Comparison of ENCODE assay signal across 8 cellular contexts in genomic region chr9:85425153-85425611, GRCh38.
DNase-seq lines count a peak whose midpoint lies in the region; ATAC-seq lines count a peak whose summit lies in the region.

No MANE protein-coding gene starts in this region.

- peaks cover 5% of the 10 kb centered on the region for H3K4me1 Mint-ChIP-seq in activated T-helper 2 cell treated with anti-CD3 and anti-CD28 coated beads, Interferon-gamma antibody, Interleukin-2, Interleukin-4, amounts not matched to agents 10 μg/mL and 5 μg/mL and 100 μg/mL, durations not matched to agents 14 hours and 24 hours and 36 hours (ENCODE audit: low read depth)

- H3K36me3 Mint-ChIP-seq in activated T-helper 2 cell treated with anti-CD3 and anti-CD28 coated beads, Interferon-gamma antibody, Interleukin-2, Interleukin-4, amounts not matched to agents 10 μg/mL and 5 μg/mL and 100 μg/mL, durations not matched to agents 14 hours and 24 hours and 36 hours (ENCODE audit: low read depth): no peaks in the 10 kb centered on the region

- intact Hi-C loops in activated T-helper 2 cell treated with anti-CD3 and anti-CD28 coated beads, Interferon-gamma antibody, Interleukin-2, Interleukin-4, amounts not matched to agents 10 μg/mL and 5 μg/mL and 100 μg/mL, durations not matched to agents 14 hours and 24 hours and 36 hours (cut with micrococcal nuclease): loop anchor here (10.0 kb wide), 2 partner anchors 180 to 1030 kb away; no protein-coding TSS in a partner anchor
- intact Hi-C loops in left cardiac atrium (cut with DNase I): no loop called here

- no peaks in the 10 kb centered on the region for H3K9me3 Mint-ChIP-seq in activated T-helper 2 cell treated with anti-CD3 and anti-CD28 coated beads, Interferon-gamma antibody, Interleukin-2, Interleukin-4, amounts not matched to agents 10 μg/mL and 5 μg/mL and 100 μg/mL, durations not matched to agents 14 hours and 24 hours and 36 hours

- DNase-seq in activated CD4-positive, CD25-positive, alpha-beta regulatory T cell treated with anti-CD3 and anti-CD28 coated beads, Interleukin-2, amount 50 U/mL, for 72 hours: peak; percentile 43
- DNase-seq in NCI-H2227 (lab: John Stamatoyannopoulos, UW; ENCODE audit: unreplicated experiment): peak; percentile 60
- DNase-seq in activated T-helper 2 cell treated with anti-CD3 and anti-CD28 coated beads, Interferon-gamma antibody, Interleukin-2, Interleukin-4, amounts not matched to agents 10 μg/mL and 5 μg/mL and 100 μg/mL, durations not matched to agents 14 hours and 24 hours and 36 hours (ENCODE audit: low spot score): peak; percentile 43
- peak; percentile 57 for DNase-seq in left cardiac atrium
- peak; percentile 65 for DNase-seq in retina
- no peak for DNase-seq in DMS114 treated with DMSO at 0.1 percent for 48 hours (lab: John Stamatoyannopoulos, UW; ENCODE audit: unreplicated experiment)

- H3K27me3 Mint-ChIP-seq in activated T-helper 2 cell treated with anti-CD3 and anti-CD28 coated beads, Interferon-gamma antibody, Interleukin-2, Interleukin-4, amounts not matched to agents 10 μg/mL and 5 μg/mL and 100 μg/mL, durations not matched to agents 14 hours and 24 hours and 36 hours (ENCODE audit: low read depth): peaks cover 7% of the 10 kb centered on the region

- H3K27ac Mint-ChIP-seq in activated T-helper 2 cell treated with anti-CD3 and anti-CD28 coated beads, Interferon-gamma antibody, Interleukin-2, Interleukin-4, amounts not matched to agents 10 μg/mL and 5 μg/mL and 100 μg/mL, durations not matched to agents 14 hours and 24 hours and 36 hours: no peak overlapping the region

- no peak overlapping the region for H3K4me3 Mint-ChIP-seq in activated T-helper 2 cell treated with anti-CD3 and anti-CD28 coated beads, Interferon-gamma antibody, Interleukin-2, Interleukin-4, amounts not matched to agents 10 μg/mL and 5 μg/mL and 100 μg/mL, durations not matched to agents 14 hours and 24 hours and 36 hours (ENCODE audit: low read depth)

- ATAC-seq in activated CD4-positive, CD25-positive, alpha-beta regulatory T cell treated with anti-CD3 and anti-CD28 coated beads, Interleukin-2, amount 50 U/mL, for 24 hours: no peak
- peak; percentile 81 for ATAC-seq in HG02798 (IDR thresholded peaks at IDR 0.05; ENCODE audit: poor library complexity, unreplicated experiment)
- peak; percentile 32 to 47 for ATAC-seq in left cardiac atrium

Comparison
In these comparisons a context has a peak if more than half of its experiments do, and no peak if none do; other contexts are left out.
1. ATAC-seq: peak in HG02798 (single experiment) and left cardiac atrium (2 of 2); none in activated CD4-positive, CD25-positive, alpha-beta regulatory T cell treated with anti-CD3 and anti-CD28 coated beads, Interleukin-2, amount 50 U/mL, for 24 hours (0 of 2).